Comparison of ENCODE assay signal across 1 cellular context in the genomic region with DNA sequence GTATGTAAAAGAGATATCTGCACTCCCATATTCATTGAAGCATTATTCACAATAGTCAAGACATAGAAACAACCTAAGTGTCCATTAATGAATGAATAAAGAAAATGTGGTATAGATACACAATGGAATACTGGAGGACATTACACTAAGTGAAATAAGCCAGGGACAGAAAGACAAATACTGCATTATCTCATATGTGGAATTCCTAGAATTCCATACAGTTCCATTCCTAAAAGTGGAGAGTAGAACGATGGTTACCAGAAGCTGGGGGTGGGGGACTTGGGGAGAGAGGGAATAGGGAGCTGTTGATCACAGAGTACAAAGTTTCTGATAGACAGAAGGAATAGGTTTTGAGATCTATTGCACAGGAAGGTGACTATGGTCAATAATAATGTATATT.
TF ChIP-seq lines count a peak whose summit lies in the region.

No MANE protein-coding gene starts in this region.

TF ChIP-seq in HepG2, 621 proteins besides CTCF, POLR2A, EP300 and RAD21:
- TF ChIP-seq CCAR2 (optimal IDR thresholded peaks at IDR 0.05; ENCODE audit: low read depth, low read length) (no peak), KLF9 (CRISPR knock-in tag; IDR thresholded peaks at IDR 0.05; ENCODE audit: low read depth) (no peak), KDM5A (IDR thresholded peaks at IDR 0.05; ENCODE audit: borderline replicate concordance, low read length) (no peak), ZNF12 (CRISPR knock-in tag; IDR thresholded peaks at IDR 0.05) (no peak), ZNF431 (CRISPR knock-in tag; IDR thresholded peaks at IDR 0.05; ENCODE audit: borderline replicate concordance, low read depth) (no peak), ZNF460 (CRISPR knock-in tag; IDR thresholded peaks at IDR 0.05; ENCODE audit: borderline replicate concordance) (no peak), BCL6 (CRISPR knock-in tag; IDR thresholded peaks at IDR 0.05) (peak; percentile 77), PHF8 (CRISPR knock-in tag; IDR thresholded peaks at IDR 0.05) (no peak), ZNF567 (CRISPR knock-in tag; IDR thresholded peaks at IDR 0.05; ENCODE audit: borderline replicate concordance) (no peak), SOX6 (IDR thresholded peaks at IDR 0.05) (no peak), SOX6 (CRISPR knock-in tag; IDR thresholded peaks at IDR 0.05) (peak; percentile 11; the same call in 1 of the 2 replicates), FOXK2 (IDR thresholded peaks at IDR 0.05) (no peak), WIZ (CRISPR knock-in tag; IDR thresholded peaks at IDR 0.05) (no peak), ZNF256 (CRISPR knock-in tag; conservative IDR thresholded peaks at IDR 0.05) (no peak), MIER3 (CRISPR knock-in tag; IDR thresholded peaks at IDR 0.05; ENCODE audit: borderline replicate concordance) (no peak), ZBTB21 (CRISPR knock-in tag; IDR thresholded peaks at IDR 0.05) (no peak), MTERF4 (CRISPR knock-in tag; IDR thresholded peaks at IDR 0.05) (no peak), FOSL1 (CRISPR knock-in tag; IDR thresholded peaks at IDR 0.05; ENCODE audit: borderline replicate concordance) (no peak), TCF7 (IDR thresholded peaks at IDR 0.05; ENCODE audit: low read depth) (no peak), HNF1A (IDR thresholded peaks at IDR 0.05; ENCODE audit: low read depth) (no peak), HNF1A (CRISPR knock-in tag; IDR thresholded peaks at IDR 0.05; ENCODE audit: borderline replicate concordance) (no peak), TARDBP (CRISPR knock-in tag; IDR thresholded peaks at IDR 0.05) (no peak), NCOA2 (CRISPR knock-in tag; IDR thresholded peaks at IDR 0.05) (peak; percentile 17; the same call in 1 of the 2 replicates), SOX13 (IDR thresholded peaks at IDR 0.05) (no peak), SOX13 (CRISPR knock-in tag; conservative IDR thresholded peaks at IDR 0.05 in 1 of 2, IDR thresholded peaks at IDR 0.05 in 1 of 2) (peak in 1 of 2 experiments; percentile 35; a peak in 1 of 4 replicates), DNMT1 (CRISPR knock-in tag; IDR thresholded peaks at IDR 0.05) (no peak), PITX1 (CRISPR knock-in tag; IDR thresholded peaks at IDR 0.05) (no peak), ZFY (CRISPR knock-in tag; IDR thresholded peaks at IDR 0.05) (no peak), SPEN (CRISPR knock-in tag; IDR thresholded peaks at IDR 0.05; ENCODE audit: low read depth) (no peak), THAP11 (CRISPR knock-in tag; IDR thresholded peaks at IDR 0.05) (no peak), MEIS2 (CRISPR knock-in tag; IDR thresholded peaks at IDR 0.05) (no peak), ZNF652 (CRISPR knock-in tag; IDR thresholded peaks at IDR 0.05; ENCODE audit: borderline replicate concordance, low read depth) (no peak), TSC22D2 (CRISPR knock-in tag; IDR thresholded peaks at IDR 0.05; ENCODE audit: borderline replicate concordance) (no peak), ZNF720 (CRISPR knock-in tag; IDR thresholded peaks at IDR 0.05) (no peak), ZNF7 (CRISPR knock-in tag; IDR thresholded peaks at IDR 0.05) (peak; percentile 86), ZNF232 (CRISPR knock-in tag; IDR thresholded peaks at IDR 0.05; ENCODE audit: borderline replicate concordance) (no peak), TEAD3 (CRISPR knock-in tag; optimal IDR thresholded peaks at IDR 0.05; ENCODE audit: borderline replicate concordance) (peak; percentile 80), SRY (CRISPR knock-in tag; IDR thresholded peaks at IDR 0.05) (no peak), ZNF253 (CRISPR knock-in tag; IDR thresholded peaks at IDR 0.05; ENCODE audit: borderline replicate concordance) (no peak), GATA4 (IDR thresholded peaks at IDR 0.05; ENCODE audit: borderline replicate concordance, low read depth) (no peak), NFYB (CRISPR knock-in tag; IDR thresholded peaks at IDR 0.05) (no peak), SAP130 (CRISPR knock-in tag; IDR thresholded peaks at IDR 0.05; ENCODE audit: low read depth) (0 out of 2 replicates have a peak, but pooled peaks have one; percentile 20), HNRNPK (IDR thresholded peaks at IDR 0.05; ENCODE audit: low read depth, low read length, poor library complexity, severe bottlenecking) (peak; percentile 13), ELK4 (CRISPR knock-in tag; IDR thresholded peaks at IDR 0.05; ENCODE audit: borderline replicate concordance) (no peak), RXRB (CRISPR knock-in tag; IDR thresholded peaks at IDR 0.05; ENCODE audit: borderline replicate concordance) (peak; percentile 24; the same call in 1 of the 2 replicates), NFYC (CRISPR knock-in tag; IDR thresholded peaks at IDR 0.05) (no peak), HOMEZ (CRISPR knock-in tag; IDR thresholded peaks at IDR 0.05; ENCODE audit: low read depth) (peak; percentile 28; the same call in 1 of the 2 replicates), KDM4B (CRISPR knock-in tag; IDR thresholded peaks at IDR 0.05) (no peak), ZNF350 (CRISPR knock-in tag; IDR thresholded peaks at IDR 0.05; ENCODE audit: borderline replicate concordance, low read depth) (no peak), ZNF83 (CRISPR knock-in tag; IDR thresholded peaks at IDR 0.05; ENCODE audit: borderline replicate concordance) (no peak), ZNF225 (CRISPR knock-in tag; IDR thresholded peaks at IDR 0.05) (no peak), ZNF850 (CRISPR knock-in tag; conservative IDR thresholded peaks at IDR 0.05) (no peak), TOE1 (CRISPR knock-in tag; IDR thresholded peaks at IDR 0.05) (no peak)
- TF ChIP-seq, protein P1, sequence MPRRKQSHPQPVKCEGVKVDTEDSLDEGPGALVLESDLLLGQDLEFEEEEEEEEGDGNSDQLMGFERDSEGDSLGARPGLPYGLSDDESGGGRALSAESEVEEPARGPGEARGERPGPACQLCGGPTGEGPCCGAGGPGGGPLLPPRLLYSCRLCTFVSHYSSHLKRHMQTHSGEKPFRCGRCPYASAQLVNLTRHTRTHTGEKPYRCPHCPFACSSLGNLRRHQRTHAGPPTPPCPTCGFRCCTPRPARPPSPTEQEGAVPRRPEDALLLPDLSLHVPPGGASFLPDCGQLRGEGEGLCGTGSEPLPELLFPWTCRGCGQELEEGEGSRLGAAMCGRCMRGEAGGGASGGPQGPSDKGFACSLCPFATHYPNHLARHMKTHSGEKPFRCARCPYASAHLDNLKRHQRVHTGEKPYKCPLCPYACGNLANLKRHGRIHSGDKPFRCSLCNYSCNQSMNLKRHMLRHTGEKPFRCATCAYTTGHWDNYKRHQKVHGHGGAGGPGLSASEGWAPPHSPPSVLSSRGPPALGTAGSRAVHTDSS (CRISPR knock-in tag; conservative IDR thresholded peaks at IDR 0.05), result no peak
- TF ChIP-seq, protein P2, sequence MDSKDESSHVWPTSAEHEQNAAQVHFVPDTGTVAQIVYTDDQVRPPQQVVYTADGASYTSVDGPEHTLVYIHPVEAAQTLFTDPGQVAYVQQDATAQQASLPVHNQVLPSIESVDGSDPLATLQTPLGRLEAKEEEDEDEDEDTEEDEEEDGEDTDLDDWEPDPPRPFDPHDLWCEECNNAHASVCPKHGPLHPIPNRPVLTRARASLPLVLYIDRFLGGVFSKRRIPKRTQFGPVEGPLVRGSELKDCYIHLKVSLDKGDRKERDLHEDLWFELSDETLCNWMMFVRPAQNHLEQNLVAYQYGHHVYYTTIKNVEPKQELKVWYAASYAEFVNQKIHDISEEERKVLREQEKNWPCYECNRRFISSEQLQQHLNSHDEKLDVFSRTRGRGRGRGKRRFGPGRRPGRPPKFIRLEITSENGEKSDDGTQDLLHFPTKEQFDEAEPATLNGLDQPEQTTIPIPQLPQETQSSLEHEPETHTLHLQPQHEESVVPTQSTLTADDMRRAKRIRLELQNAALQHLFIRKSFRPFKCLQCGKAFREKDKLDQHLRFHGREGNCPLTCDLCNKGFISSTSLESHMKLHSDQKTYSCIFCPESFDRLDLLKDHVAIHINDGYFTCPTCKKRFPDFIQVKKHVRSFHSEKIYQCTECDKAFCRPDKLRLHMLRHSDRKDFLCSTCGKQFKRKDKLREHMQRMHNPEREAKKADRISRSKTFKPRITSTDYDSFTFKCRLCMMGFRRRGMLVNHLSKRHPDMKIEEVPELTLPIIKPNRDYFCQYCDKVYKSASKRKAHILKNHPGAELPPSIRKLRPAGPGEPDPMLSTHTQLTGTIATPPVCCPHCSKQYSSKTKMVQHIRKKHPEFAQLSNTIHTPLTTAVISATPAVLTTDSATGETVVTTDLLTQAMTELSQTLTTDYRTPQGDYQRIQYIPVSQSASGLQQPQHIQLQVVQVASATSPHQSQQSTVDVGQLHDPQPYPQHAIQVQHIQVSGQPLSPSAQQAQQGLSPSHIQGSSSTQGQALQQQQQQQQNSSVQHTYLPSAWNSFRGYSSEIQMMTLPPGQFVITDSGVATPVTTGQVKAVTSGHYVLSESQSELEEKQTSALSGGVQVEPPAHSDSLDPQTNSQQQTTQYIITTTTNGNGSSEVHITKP (CRISPR knock-in tag; IDR thresholded peaks at IDR 0.05; ENCODE audit: low read depth), result no peak
- TF ChIP-seq, protein P3, sequence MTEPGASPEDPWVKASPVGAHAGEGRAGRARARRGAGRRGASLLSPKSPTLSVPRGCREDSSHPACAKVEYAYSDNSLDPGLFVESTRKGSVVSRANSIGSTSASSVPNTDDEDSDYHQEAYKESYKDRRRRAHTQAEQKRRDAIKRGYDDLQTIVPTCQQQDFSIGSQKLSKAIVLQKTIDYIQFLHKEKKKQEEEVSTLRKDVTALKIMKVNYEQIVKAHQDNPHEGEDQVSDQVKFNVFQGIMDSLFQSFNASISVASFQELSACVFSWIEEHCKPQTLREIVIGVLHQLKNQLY (CRISPR knock-in tag; IDR thresholded peaks at IDR 0.05), result no peak
TF ChIP-seq in HepG2: peak in this region for 10.
